In the genomic region with DNA sequence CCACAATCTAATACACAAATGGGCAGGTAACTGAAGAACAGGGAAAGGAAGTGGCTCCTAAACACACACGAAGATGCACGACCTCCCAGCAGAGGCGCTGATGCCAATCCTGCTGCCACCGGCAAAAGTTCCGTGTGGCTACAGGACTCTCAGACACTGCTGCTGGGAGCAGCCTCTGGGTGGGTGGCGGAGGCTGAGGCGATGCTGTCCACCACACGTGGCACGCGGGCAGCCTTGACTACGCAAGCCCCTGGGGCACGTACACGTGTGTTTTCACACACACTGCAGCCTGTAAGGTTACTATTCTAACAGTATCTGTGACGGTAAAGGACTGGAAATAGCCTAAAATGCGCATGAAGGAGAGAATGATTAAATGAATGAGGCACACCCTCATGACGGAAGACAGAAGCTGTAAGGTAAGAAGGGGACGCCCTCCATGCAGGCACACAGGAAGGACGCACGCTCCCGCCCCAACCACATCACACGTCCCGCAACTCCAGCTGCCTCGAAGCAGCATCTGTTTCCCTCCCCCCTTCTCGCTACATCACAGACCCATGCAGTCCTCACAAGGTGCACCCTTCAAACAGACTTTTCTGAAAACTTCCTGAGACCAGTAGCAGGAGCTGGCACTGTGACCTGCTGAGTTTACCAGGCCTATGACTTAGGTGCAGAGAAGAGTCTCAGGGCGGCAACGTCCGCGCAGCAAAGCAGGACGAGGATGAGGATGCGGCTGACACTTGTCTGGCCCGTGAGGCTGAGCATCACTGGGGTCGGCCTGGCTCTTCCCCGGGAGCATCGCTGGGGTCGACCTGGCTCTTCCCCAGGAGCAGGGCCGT, we compare ENCODE assay signal across 2 cellular contexts.
TF ChIP-seq lines count a peak whose summit lies in the region.

No MANE protein-coding gene starts in this region.

TF ChIP-seq in SK-N-SH, 30 proteins besides CTCF, POLR2A, EP300 and RAD21 (continued from another document):
- TF ChIP-seq USF2 (IDR thresholded peaks at IDR 0.05; ENCODE audit: borderline replicate concordance, low read depth, low read length) (no peak), SIN3A (IDR thresholded peaks at IDR 0.05; ENCODE audit: borderline replicate concordance, low read depth, low read length) (no peak), NRF1 (IDR thresholded peaks at IDR 0.05; ENCODE audit: low read depth, low read length) (no peak), POLR2AphosphoS5 (IDR thresholded peaks at IDR 0.05; ENCODE audit: low read depth, low read length) (no peak), IRF3 (IDR thresholded peaks at IDR 0.05; ENCODE audit: low read depth, low read length) (no peak), CHD2 (IDR thresholded peaks at IDR 0.05; ENCODE audit: low read length, partially characterized antibody) (no peak), SMC3 (IDR thresholded peaks at IDR 0.05; ENCODE audit: low read depth, low read length) (no peak), MEF2A (IDR thresholded peaks at IDR 0.05; ENCODE audit: borderline replicate concordance, low read depth) (no peak), FOXM1 (IDR thresholded peaks at IDR 0.05; ENCODE audit: low read depth) (no peak), NFIC (IDR thresholded peaks at IDR 0.05; ENCODE audit: borderline replicate concordance) (no peak), RXRA (IDR thresholded peaks at IDR 0.05; ENCODE audit: borderline replicate concordance, low read depth) (no peak), PBX3 (IDR thresholded peaks at IDR 0.05) (no peak), MXI1 (IDR thresholded peaks at IDR 0.05; ENCODE audit: low read depth, low read length) (no peak)

TF ChIP-seq in SK-N-SH treated with all-trans-retinoic acid at 6 μM for 48 hours, 23 proteins besides CTCF, POLR2A, EP300 and RAD21 (continued from another document):
- no peak for TF ChIP-seq TSHZ2 (CRISPR knock-in tag; IDR thresholded peaks at IDR 0.05)
- TF ChIP-seq ZNF70 (CRISPR knock-in tag; IDR thresholded peaks at IDR 0.05), result no peak
- TF ChIP-seq, protein P1, sequence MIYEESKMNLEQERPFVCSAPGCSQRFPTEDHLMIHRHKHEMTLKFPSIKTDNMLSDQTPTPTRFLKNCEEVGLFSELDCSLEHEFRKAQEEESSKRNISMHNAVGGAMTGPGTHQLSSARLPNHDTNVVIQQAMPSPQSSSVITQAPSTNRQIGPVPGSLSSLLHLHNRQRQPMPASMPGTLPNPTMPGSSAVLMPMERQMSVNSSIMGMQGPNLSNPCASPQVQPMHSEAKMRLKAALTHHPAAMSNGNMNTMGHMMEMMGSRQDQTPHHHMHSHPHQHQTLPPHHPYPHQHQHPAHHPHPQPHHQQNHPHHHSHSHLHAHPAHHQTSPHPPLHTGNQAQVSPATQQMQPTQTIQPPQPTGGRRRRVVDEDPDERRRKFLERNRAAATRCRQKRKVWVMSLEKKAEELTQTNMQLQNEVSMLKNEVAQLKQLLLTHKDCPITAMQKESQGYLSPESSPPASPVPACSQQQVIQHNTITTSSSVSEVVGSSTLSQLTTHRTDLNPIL (CRISPR knock-in tag; IDR thresholded peaks at IDR 0.05; ENCODE audit: low read depth), result no peak
- no peak for TF ChIP-seq BACH2 (CRISPR knock-in tag; IDR thresholded peaks at IDR 0.05; ENCODE audit: borderline replicate concordance)
- TF ChIP-seq, protein P2, sequence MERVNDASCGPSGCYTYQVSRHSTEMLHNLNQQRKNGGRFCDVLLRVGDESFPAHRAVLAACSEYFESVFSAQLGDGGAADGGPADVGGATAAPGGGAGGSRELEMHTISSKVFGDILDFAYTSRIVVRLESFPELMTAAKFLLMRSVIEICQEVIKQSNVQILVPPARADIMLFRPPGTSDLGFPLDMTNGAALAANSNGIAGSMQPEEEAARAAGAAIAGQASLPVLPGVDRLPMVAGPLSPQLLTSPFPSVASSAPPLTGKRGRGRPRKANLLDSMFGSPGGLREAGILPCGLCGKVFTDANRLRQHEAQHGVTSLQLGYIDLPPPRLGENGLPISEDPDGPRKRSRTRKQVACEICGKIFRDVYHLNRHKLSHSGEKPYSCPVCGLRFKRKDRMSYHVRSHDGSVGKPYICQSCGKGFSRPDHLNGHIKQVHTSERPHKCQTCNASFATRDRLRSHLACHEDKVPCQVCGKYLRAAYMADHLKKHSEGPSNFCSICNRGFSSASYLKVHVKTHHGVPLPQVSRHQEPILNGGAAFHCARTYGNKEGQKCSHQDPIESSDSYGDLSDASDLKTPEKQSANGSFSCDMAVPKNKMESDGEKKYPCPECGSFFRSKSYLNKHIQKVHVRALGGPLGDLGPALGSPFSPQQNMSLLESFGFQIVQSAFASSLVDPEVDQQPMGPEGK (CRISPR knock-in tag; IDR thresholded peaks at IDR 0.05; ENCODE audit: borderline replicate concordance), result no peak
- TF ChIP-seq, protein P3, sequence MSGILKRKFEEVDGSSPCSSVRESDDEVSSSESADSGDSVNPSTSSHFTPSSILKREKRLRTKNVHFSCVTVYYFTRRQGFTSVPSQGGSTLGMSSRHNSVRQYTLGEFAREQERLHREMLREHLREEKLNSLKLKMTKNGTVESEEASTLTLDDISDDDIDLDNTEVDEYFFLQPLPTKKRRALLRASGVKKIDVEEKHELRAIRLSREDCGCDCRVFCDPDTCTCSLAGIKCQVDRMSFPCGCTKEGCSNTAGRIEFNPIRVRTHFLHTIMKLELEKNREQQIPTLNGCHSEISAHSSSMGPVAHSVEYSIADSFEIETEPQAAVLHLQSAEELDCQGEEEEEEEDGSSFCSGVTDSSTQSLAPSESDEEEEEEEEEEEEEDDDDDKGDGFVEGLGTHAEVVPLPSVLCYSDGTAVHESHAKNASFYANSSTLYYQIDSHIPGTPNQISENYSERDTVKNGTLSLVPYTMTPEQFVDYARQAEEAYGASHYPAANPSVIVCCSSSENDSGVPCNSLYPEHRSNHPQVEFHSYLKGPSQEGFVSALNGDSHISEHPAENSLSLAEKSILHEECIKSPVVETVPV (CRISPR knock-in tag; IDR thresholded peaks at IDR 0.05), result no peak
